Comparison of ENCODE assay signal across 8 cellular contexts in the genomic region with DNA sequence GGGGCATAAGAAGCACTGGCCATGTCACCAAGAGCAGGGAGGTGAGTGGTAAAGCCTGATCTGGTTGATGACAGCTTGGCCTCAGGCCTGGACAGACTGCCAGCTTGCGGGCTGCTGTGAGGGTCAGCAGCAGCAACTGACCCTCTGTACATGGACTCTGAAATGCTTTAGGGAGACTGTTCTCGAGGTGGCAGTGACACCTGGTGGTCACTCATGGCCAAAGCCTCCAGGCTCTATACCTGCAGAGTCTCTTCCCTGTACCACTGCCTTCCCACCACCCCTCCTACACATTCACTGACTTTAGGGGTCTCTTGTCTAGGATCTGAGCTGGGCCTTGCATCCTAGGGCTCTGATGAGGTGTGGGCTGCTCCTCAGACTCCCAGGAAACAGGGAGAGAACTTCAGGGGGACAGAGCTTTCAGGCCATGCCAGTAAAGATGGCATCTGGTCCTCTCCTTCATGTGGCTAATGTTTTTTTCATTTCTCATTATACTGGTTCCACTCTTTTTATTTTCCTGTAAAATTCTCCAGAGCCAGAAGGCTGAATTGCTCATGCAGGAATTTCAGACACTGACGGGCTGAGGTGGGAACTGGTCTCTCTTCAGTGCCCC. TPM values are rescaled to one million over a fixed set of nuclear protein-coding genes. Genes with fewer than 3 reads are reported as not detected.
DNase-seq lines count a peak whose midpoint lies in the region; ATAC-seq and TF ChIP-seq lines count a peak whose summit lies in the region.

No MANE protein-coding gene starts in this region.

- no peaks in the 10 kb centered on the region; the same call in 1 of the 2 replicates for H3K9me3 ChIP-seq in Panc1 (ENCODE audit: control insufficient read depth, insufficient read depth, low read depth, low read length)
- H3K9me3 ChIP-seq in lower lobe of right lung, result no peaks in the 10 kb centered on the region
- H3K9me3 ChIP-seq in transverse colon, result peaks cover 8 to 11% of the 10 kb centered on the region in 2 donors

- no peaks in the 10 kb centered on the region for H3K36me3 ChIP-seq in Panc1 (ENCODE audit: control insufficient read depth, insufficient read depth, low read length)
- no peaks in the 10 kb centered on the region for H3K36me3 ChIP-seq in lower lobe of right lung
- H3K36me3 ChIP-seq in transverse colon, result no peaks in the 10 kb centered on the region

- no TSS peak for BruUV-seq in Panc1 (replicated peaks; lab: Mats Ljungman, UMichigan)

- POLR2A ChIA-PET in Panc1 (lab: Charles Lee), result no interaction called here

- H3K27me3 ChIP-seq in Panc1 (ENCODE audit: control insufficient read depth, insufficient read depth, low read length) (no peaks in the 10 kb centered on the region), lower lobe of right lung (ENCODE audit: low read depth) (no peaks in the 10 kb centered on the region), transverse colon (no peaks in the 10 kb centered on the region)

- CTCF ChIA-PET in Panc1 (lab: Charles Lee), result interaction anchor here (1.2 kb wide), 1 partner anchor 41 kb away, joined by 3 read pairs; no protein-coding TSS in a partner anchor

- peak; percentile 68 for DNase-seq in activated effector memory CD4-positive, alpha-beta T cell treated with anti-CD3 and anti-CD28 coated beads, Interleukin-2, amount 50 U/mL, for 16 hours
- DNase-seq in activated effector memory CD4-positive, alpha-beta T cell treated with Interleukin-2 at 50 U/mL for 16 hours, result no peak
- DNase-seq in Panc1 (ENCODE audit: low read depth, low spot score), result peak; percentile 48
- DNase-seq in dermis blood vessel endothelial cell, result peak; percentile 82
- DNase-seq in lower lobe of right lung, result peak; percentile 66
- peak; percentile 67 for DNase-seq in transverse colon
- DNase-seq in dedifferentiated amniotic fluid mesenchymal stem cell (ENCODE audit: extremely low spot score), result no peak

- no peak for TF ChIP-seq EP300 in transverse colon (IDR thresholded peaks at IDR 0.05; ENCODE audit: low read depth)

- peak overlapping the region; percentile 18; the same call in 1 of the 2 replicates for H3K27ac ChIP-seq in Panc1 (ENCODE audit: low read length)
- no peak overlapping the region for H3K27ac ChIP-seq in lower lobe of right lung
- H3K27ac ChIP-seq in transverse colon, result no peak overlapping the region

- H3K4me3 ChIP-seq in Panc1 (ENCODE audit: low read depth in 2 of 2, low read length in 2 of 2) (no peak overlapping the region), lower lobe of right lung (no peak overlapping the region), transverse colon (no peak overlapping the region)

- in situ Hi-C loops in Panc1 (cut with HindIII; ENCODE audit: low pct_unique_long_range_greater_than_20kb, low sequenced_read_pairs) (no loop called here), transverse colon (cut with MboI; ENCODE audit: low pct_ligation_motif_present in 1 of 4, low pct_unique_long_range_greater_than_20kb in 1 of 4, low sequenced_read_pairs in 3 of 4) (no loop called here)

- ATAC-seq in HG02798 (IDR thresholded peaks at IDR 0.05; ENCODE audit: poor library complexity, unreplicated experiment), result peak; percentile 75
- peak; percentile 94 for ATAC-seq in Panc1
- peak; percentile 73 to 74 for ATAC-seq in lower lobe of right lung

- TF ChIP-seq POLR2A in transverse colon (IDR thresholded peaks at IDR 0.05), result no peak

- no peaks in the 10 kb centered on the region for H3K4me1 ChIP-seq in Panc1 (ENCODE audit: control insufficient read depth, insufficient read depth, low read length)
- peaks cover 14% of the 10 kb centered on the region for H3K4me1 ChIP-seq in lower lobe of right lung
- peaks cover 0 to 20% (median 4%) of the 10 kb centered on the region in 4 donors for H3K4me1 ChIP-seq in transverse colon

- WGBS in transverse colon (ENCODE audit: low coverage in 1 of 2), 2 donors, result 52 to 53% methylated on average over 2 to 3 of the region's 3 CpGs

- TF ChIP-seq CTCF in Panc1 (IDR thresholded peaks at IDR 0.05) (peak; percentile 83), lower lobe of right lung (IDR thresholded peaks at IDR 0.05) (peak; percentile 86), transverse colon (IDR thresholded peaks at IDR 0.05) (peak; percentile 74 to 83 (median 77))

- intact Hi-C loops in Panc1 (cut with micrococcal nuclease; ENCODE audit: unreplicated experiment) (loop anchor here (5.0 kb wide), 1 partner anchor 39 kb away; no protein-coding TSS in a partner anchor), lower lobe of right lung (cut with DNase I) (no loop called here), transverse colon (cut with DNase I; ENCODE audit: low total_unique reads) (loop anchor here (5.0 kb wide), 1 partner anchor 39 kb away; no protein-coding TSS in a partner anchor)

RNA-seq across cellular contexts. Expression of gene TIMP4, which starts 17.2 kb away (rescaled TPM):
- total RNA-seq in Panc1 (2021; ENCODE audit: unreplicated experiment), result not detected
- not detected for polyA plus RNA-seq in Panc1 (2012; ENCODE audit: insufficient read length)
- total RNA-seq in dermis blood vessel endothelial cell, result 0.34 and 0.51 TPM in 2 replicates
- total RNA-seq in lower lobe of right lung, result 5.2 TPM
- total RNA-seq in transverse colon, result 1 to 10 TPM; 1.1 to 7.9 (median 5.1) TPM

Comparison
In these comparisons a context has a peak if more than half of its experiments do, and no peak if none do; other contexts are left out.
1. DNase-seq: peak in activated effector memory CD4-positive, alpha-beta T cell treated with anti-CD3 and anti-CD28 coated beads, Interleukin-2, amount 50 U/mL, for 16 hours (single experiment), Panc1 (single experiment), dermis blood vessel endothelial cell (single experiment), lower lobe of right lung (single experiment) and transverse colon (single experiment); none in activated effector memory CD4-positive, alpha-beta T cell treated with Interleukin-2 at 50 U/mL for 16 hours (single experiment) and dedifferentiated amniotic fluid mesenchymal stem cell (single experiment).
2. Peak in every context shown above with its lines, with median percentiles within 50 percentile points of each other: ATAC-seq and CTCF ChIP-seq.